13 cellular contexts compared by ENCODE assay signal in genomic region chr9:131698715-131699053, GRCh38. TPM values are rescaled to one million over a fixed set of nuclear protein-coding genes. Genes with fewer than 3 reads are reported as not detected.
DNase-seq lines count a peak whose midpoint lies in the region; ATAC-seq, FAIRE-seq and TF ChIP-seq lines count a peak whose summit lies in the region.
"Had no signal": no experiment of that assay in that cellular context is flagged by ENCODE, and none has a peak within 500 bp of the region (broad histone marks: within the 10 kb centered on the region; RNA-seq: fewer than 3 reads in every experiment).

No MANE protein-coding gene starts in this region.

- H3K27ac ChIP-seq in A549 = 0 out of 6 replicates have a peak overlapping the region, but pooled peaks of 1 of the 2 experiments have one; percentile 6
- H3K27ac ChIP-seq in Peyer's patch = peak overlapping the region in 3 of 4 donors; percentile 39 to 51 (median 41)
- H3K27ac ChIP-seq in esophagus squamous epithelium = peak overlapping the region in 3 of 4 donors; percentile 22 to 72 (median 52)
- H3K27ac ChIP-seq in neutrophil = peak overlapping the region; percentile 98
- H3K27ac ChIP-seq: PC-9 had no signal

- DNase-seq in A549 (ENCODE audit: low read depth in 1 of 2, low spot score in 1 of 2) (no peak), Peyer's patch (no peak), esophagus squamous epithelium (lab: John Stamatoyannopoulos, UW) (no peak), T1000 (lab: John Stamatoyannopoulos, UW) (no peak)
- no peak for DNase-seq in activated CD4-positive, alpha-beta T cell treated with anti-CD3 and anti-CD28 coated beads for 48 hours
- DNase-seq: activated CD4-positive, alpha-beta T cell treated with anti-CD3 and anti-CD28 coated beads for 4 hours; DMS79; left colon; PC-9; uterus had no signal

- H3K9me3 ChIP-seq in A549 (no peaks in the 10 kb centered on the region), Peyer's patch (no peaks in the 10 kb centered on the region), esophagus squamous epithelium (no peaks in the 10 kb centered on the region), neutrophil (no peaks in the 10 kb centered on the region)
- H3K9me3 ChIP-seq: uterus had no signal

- TF ChIP-seq POLR2A in A549 (IDR thresholded peaks at IDR 0.05; ENCODE audit: low read length) (no peak), Peyer's patch (IDR thresholded peaks at IDR 0.05) (no peak), esophagus squamous epithelium (IDR thresholded peaks at IDR 0.05) (no peak)

- ATAC-seq in A549 (peak in 1 of 2 experiments; percentile 45; a peak in 2 of 6 replicates), HG02623 (IDR thresholded peaks at IDR 0.05; ENCODE audit: unreplicated experiment) (no peak), HG03108 (IDR thresholded peaks at IDR 0.05; ENCODE audit: unreplicated experiment) (no peak)

- no peaks in the 10 kb centered on the region for H3K36me3 ChIP-seq in Peyer's patch
- H3K36me3 ChIP-seq in esophagus squamous epithelium = no peaks in the 10 kb centered on the region
- no peaks in the 10 kb centered on the region for H3K36me3 ChIP-seq in neutrophil
- H3K36me3 ChIP-seq: uterus had no signal

- FAIRE-seq in A549 (lab: Jason Lieb, UNC) = no peak

- TF ChIP-seq EP300 in A549 (IDR thresholded peaks at IDR 0.05) = no peak

- WGBS in A549 (ENCODE audit: missing lambda C conversion rate) = 88% methylated on average over 6 of the region's 6 CpGs
- WGBS in esophagus squamous epithelium, 2 donors = 92 to 98% methylated on average over 4 of the region's 6 CpGs

- no peaks in the 10 kb centered on the region for H3K27me3 ChIP-seq in Peyer's patch
- no peaks in the 10 kb centered on the region for H3K27me3 ChIP-seq in esophagus squamous epithelium
- no peaks in the 10 kb centered on the region for H3K27me3 ChIP-seq in neutrophil
- H3K27me3 ChIP-seq: uterus had no signal

- CTCF ChIA-PET in A549 (lab: Yijun Ruan, JAX) = interaction anchor here (0.6 to 3.0 kb wide), 5 partner anchors 19 to 108 kb away, joined by 3 to 11 read pairs (median 3); partner anchors contain the start of gene RAPGEF1

- TF ChIP-seq RAD21 in A549 (conservative IDR thresholded peaks at IDR 0.05 in 1 of 2, IDR thresholded peaks at IDR 0.05 in 1 of 2) = no peak

- H3K4me1 ChIP-seq in A549 (peaks cover 27% of the 10 kb centered on the region), Peyer's patch (peaks cover 0 to 34% (median 7%) of the 10 kb centered on the region in 4 donors), esophagus squamous epithelium (peaks cover 8 to 75% (median 16%) of the 10 kb centered on the region in 3 donors), neutrophil (ENCODE audit: control insufficient read depth in 1 of 2, insufficient read depth in 1 of 2, low read depth in 1 of 2, low read length in 1 of 2) (peaks cover 36 to 54% of the 10 kb centered on the region in 2 experiments)
- H3K4me1 ChIP-seq: uterus had no signal

- POLR2A ChIA-PET in A549 (lab: Yijun Ruan, JAX) = no interaction called here

- H3K4me3 ChIP-seq in A549 (no peak overlapping the region), Peyer's patch (no peak overlapping the region), esophagus squamous epithelium (no peak overlapping the region), neutrophil (ENCODE audit: low read depth in 1 of 2, low read length in 1 of 2) (peak overlapping the region in 1 of 2 experiments; percentile 37)
- H3K4me3 ChIP-seq: PC-9, uterus had no signal

- H3K4me2 ChIP-seq in A549 = 0 out of 3 replicates have a peak overlapping the region, but pooled peaks have one; percentile 24
- H3K4me2 ChIP-seq: PC-9 had no signal

- TF ChIP-seq CTCF in A549 (IDR thresholded peaks at IDR 0.05) (no peak), Peyer's patch (IDR thresholded peaks at IDR 0.05) (no peak), esophagus squamous epithelium (IDR thresholded peaks at IDR 0.05) (no peak), neutrophil (IDR thresholded peaks at IDR 0.05) (no peak)

- intact Hi-C loops in esophagus squamous epithelium (cut with DNase I) = no loop called here

TF ChIP-seq in A549, 52 proteins besides CTCF, POLR2A, EP300 and RAD21:
- TF ChIP-seq MYC (IDR thresholded peaks at IDR 0.05; ENCODE audit: borderline replicate concordance, low read length) (no peak), ELK1 (IDR thresholded peaks at IDR 0.05; ENCODE audit: low read depth, low read length) (no peak), HOXB5 (CRISPR knock-in tag; IDR thresholded peaks at IDR 0.05) (no peak), CHD2 (IDR thresholded peaks at IDR 0.05; ENCODE audit: low read length, partially characterized antibody) (no peak), NPAS2 (CRISPR knock-in tag; IDR thresholded peaks at IDR 0.05; ENCODE audit: borderline replicate concordance) (no peak), ZNF302 (CRISPR knock-in tag; IDR thresholded peaks at IDR 0.05) (no peak), SREBF2 (IDR thresholded peaks at IDR 0.05) (no peak), PHF8 (IDR thresholded peaks at IDR 0.05; ENCODE audit: borderline replicate concordance, low read depth) (no peak), HOXB13 (CRISPR knock-in tag; IDR thresholded peaks at IDR 0.05; ENCODE audit: low read depth) (no peak), HES2 (IDR thresholded peaks at IDR 0.05) (no peak), CBX2 (IDR thresholded peaks at IDR 0.05; ENCODE audit: borderline replicate concordance, low read depth) (no peak), EHF (CRISPR knock-in tag; IDR thresholded peaks at IDR 0.05) (no peak), MAZ (IDR thresholded peaks at IDR 0.05; ENCODE audit: borderline replicate concordance, low read depth, low read length) (no peak), PBX3 (IDR thresholded peaks at IDR 0.05) (no peak), HOXA7 (CRISPR knock-in tag; IDR thresholded peaks at IDR 0.05) (no peak), FOSL2 (IDR thresholded peaks at IDR 0.05) (no peak), FOSL2 (CRISPR knock-in tag; IDR thresholded peaks at IDR 0.05) (no peak), MAFK (IDR thresholded peaks at IDR 0.05; ENCODE audit: partially characterized antibody) (no peak), CEBPB (IDR thresholded peaks at IDR 0.05) (no peak), USF2 (IDR thresholded peaks at IDR 0.05) (no peak), ZSCAN20 (CRISPR knock-in tag; IDR thresholded peaks at IDR 0.05) (no peak)

RNA-seq across cellular contexts. Expression of gene RAPGEF1, which starts 41.2 kb away (rescaled TPM):
- polyA plus RNA-seq in A549 (2011; rRNA removed) (27.7 and 32.5 TPM in 2 replicates), A549 (2017; fragmentation: RNase III; extraction: RNeasy Plus Mini Kit Qiagen cat#74134 plus additional on column Dnase treatment) (20.6 to 21.7 TPM (median 21.6 TPM) in 3 replicates)
- 21.8 and 26.8 TPM in 2 replicates for polyA plus RNA-seq in A549 (2012; cell fraction: cytosol; rRNA removed)
- polyA plus RNA-seq in A549 (2012; cell fraction: nucleus; rRNA removed) = 38.6 and 40.1 TPM in 2 replicates
- 31.3 and 33.3 TPM in 2 replicates for polyA minus RNA-seq in A549 (2011; rRNA and poly(A)+ RNA removed)
- total RNA-seq in Peyer's patch (100 to 1,000 TPM in 1 of 4 donors, 10 to 100 TPM in 3; 51.7 to 182 (median 70.7) TPM), esophagus squamous epithelium (10 to 100 TPM; 12.2 to 40.4 (median 19.0) TPM)
